30 cellular contexts compared by ENCODE assay signal in the genomic region with DNA sequence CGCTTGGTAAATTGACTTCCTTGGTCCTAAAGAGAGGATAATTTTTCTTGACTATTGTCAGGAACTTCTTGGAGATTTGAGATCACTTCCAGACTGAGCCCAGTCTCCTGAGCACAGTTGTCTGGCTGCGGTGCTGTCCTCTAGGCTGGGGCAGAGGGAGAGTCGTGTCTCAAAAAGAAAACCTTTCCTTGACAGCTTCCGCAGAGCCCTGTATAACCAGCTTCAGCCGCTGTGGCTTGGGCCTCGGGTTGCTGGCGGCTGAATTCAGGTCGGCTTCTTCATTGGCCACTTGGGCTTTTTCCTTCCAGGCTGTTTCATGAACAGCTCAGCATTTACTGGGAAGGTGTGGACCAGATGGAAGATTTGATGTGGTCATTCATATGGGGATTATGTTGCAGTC.
"Had no signal": no experiment of that assay in that cellular context is flagged by ENCODE, and none has a peak within 500 bp of the region (broad histone marks: within the 10 kb centered on the region; RNA-seq: fewer than 3 reads in every experiment).

No MANE protein-coding gene starts in this region.

- H3K9me3 ChIP-seq: gastrocnemius medialis, heart left ventricle, mucosa of descending colon, ovary, psoas muscle, right lobe of liver, testis, tibial artery, upper lobe of left lung had no signal

- H3K27ac Mint-ChIP-seq: memory B cell; mesothelial cell of epicardium; naive thymus-derived CD8-positive, alpha-beta T cell; nephron progenitor cell had no signal

- H3K36me3 ChIP-seq: ovary had no signal

- H3K9me3 Mint-ChIP-seq: effector memory CD8-positive, alpha-beta T cell; memory B cell; mesothelial cell of epicardium; naive thymus-derived CD8-positive, alpha-beta T cell; nephron progenitor cell; stimulated activated naive CD8-positive, alpha-beta T cell treated with anti-CD3 and anti-CD28 coated beads, Interleukin-15, amount 100 ng/mL, for 72 hours had no signal

- H3K4me3 ChIP-seq: gastrocnemius medialis, heart left ventricle, hepatocyte, lung, mucosa of descending colon, ovary, psoas muscle, right lobe of liver, smooth muscle cell, testis, tibial artery, upper lobe of left lung had no signal

- H3K4me3 Mint-ChIP-seq: effector memory CD8-positive, alpha-beta T cell; memory B cell; mesothelial cell of epicardium; naive thymus-derived CD8-positive, alpha-beta T cell; nephron progenitor cell; stimulated activated naive CD8-positive, alpha-beta T cell treated with anti-CD3 and anti-CD28 coated beads, Interleukin-15, amount 100 ng/mL, for 72 hours had no signal

- H3K27ac ChIP-seq: gastrocnemius medialis, hepatocyte, ovary, psoas muscle, right lobe of liver, testis, upper lobe of left lung had no signal

- DNase-seq: cortex of kidney; effector memory CD8-positive, alpha-beta T cell; erythroblast; foreskin fibroblast; gastrocnemius medialis; heart left ventricle; kidney; mucosa of descending colon; naive thymus-derived CD8-positive, alpha-beta T cell; nephron progenitor cell; nucleus accumbens; ovary; psoas muscle; right lobe of liver; stimulated activated CD4-positive, alpha-beta T cell treated with anti-CD3 and anti-CD28 coated beads, Interleukin-12 subunit alpha, Interleukin-12 subunit beta, amount 100 ng/mL, for 4 hours; stimulated activated CD4-positive, alpha-beta T cell treated with anti-CD3 and anti-CD28 coated beads, Interleukin-1b, Interleukin-23, amount 100 ng/mL, for 48 hours; stimulated activated CD4-positive, alpha-beta T cell treated with anti-CD3 and anti-CD28 coated beads, Interleukin-4, amount 100 ng/mL, for 1 hour; stimulated activated CD8-positive, alpha-beta memory T cell treated with anti-CD3 and anti-CD28 coated beads, Interleukin-4, amount 100 ng/mL, for 48 hours; stimulated activated naive CD4-positive, alpha-beta T cell; stimulated activated naive CD8-positive, alpha-beta T cell treated with anti-CD3 and anti-CD28 coated beads, Interleukin-15, amount 100 ng/mL, for 72 hours; substantia nigra; testis; tibial artery; upper lobe of left lung had no signal

- H3K27me3 Mint-ChIP-seq: effector memory CD8-positive, alpha-beta T cell; memory B cell; naive thymus-derived CD8-positive, alpha-beta T cell; stimulated activated naive CD8-positive, alpha-beta T cell treated with anti-CD3 and anti-CD28 coated beads, Interleukin-15, amount 100 ng/mL, for 72 hours had no signal

- H3K4me1 Mint-ChIP-seq: memory B cell; mesothelial cell of epicardium; nephron progenitor cell; stimulated activated naive CD8-positive, alpha-beta T cell treated with anti-CD3 and anti-CD28 coated beads, Interleukin-15, amount 100 ng/mL, for 72 hours had no signal

- ATAC-seq: effector memory CD8-positive, alpha-beta T cell; gastrocnemius medialis; heart left ventricle; left lobe of liver; mucosa of descending colon; naive thymus-derived CD8-positive, alpha-beta T cell; psoas muscle; right lobe of liver; stimulated activated naive CD8-positive, alpha-beta T cell treated with anti-CD3 and anti-CD28 coated beads, Interleukin-15, amount 100 ng/mL, for 72 hours had no signal

- H3K27me3 ChIP-seq: gastrocnemius medialis, heart left ventricle, hepatocyte, ovary, right lobe of liver, testis, tibial artery, upper lobe of left lung had no signal

- H3K4me1 ChIP-seq: gastrocnemius medialis, heart left ventricle, psoas muscle, right lobe of liver, testis, upper lobe of left lung had no signal
